9 cellular contexts compared by ENCODE assay signal in the genomic region with DNA sequence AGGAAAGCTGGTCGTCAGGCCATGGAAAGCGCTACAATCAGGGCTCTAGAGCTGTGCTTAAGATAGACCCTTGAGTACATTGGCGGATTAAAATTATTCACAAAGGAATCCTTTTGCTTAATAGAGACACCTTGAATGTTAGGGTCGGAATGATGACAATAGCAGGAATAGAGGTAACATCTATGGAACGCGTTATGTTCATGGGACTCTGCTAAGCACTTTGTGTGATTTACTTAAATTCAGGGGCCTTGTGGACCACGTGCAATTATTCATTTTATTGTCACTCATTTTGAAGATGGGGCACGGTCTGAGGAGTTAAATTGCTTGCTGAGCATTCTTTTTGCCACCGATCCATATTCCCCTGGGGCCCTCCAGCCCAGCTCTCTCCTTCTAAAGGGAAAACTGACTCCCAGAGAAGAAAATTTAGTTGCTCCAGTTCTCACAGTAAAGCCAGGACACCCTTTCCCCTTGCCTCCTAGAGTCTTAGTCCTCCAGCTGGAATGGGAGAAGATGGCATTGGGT. TPM values are rescaled to one million over a fixed set of nuclear protein-coding genes. Genes with fewer than 3 reads are reported as not detected.
DNase-seq lines count a peak whose midpoint lies in the region; ATAC-seq, FAIRE-seq and TF ChIP-seq lines count a peak whose summit lies in the region.
"Had no signal": no experiment of that assay in that cellular context is flagged by ENCODE, and none has a peak within 500 bp of the region (broad histone marks: within the 10 kb centered on the region; RNA-seq: fewer than 3 reads in every experiment).

No MANE protein-coding gene starts in this region.

- H4K20me1 ChIP-seq in keratinocyte (ENCODE audit: control insufficient read depth, extremely low read depth, insufficient read depth, low read length) = peaks cover 16% of the 10 kb centered on the region

- intact Hi-C loops in activated CD4-positive, alpha-beta T cell treated with anti-CD3 and anti-CD28 coated beads for 36 hours (cut with DNase I, micrococcal nuclease) = loop anchor here (1.0 to 5.0 kb wide), 7 partner anchors 28 to 1225 kb away; partner anchors contain the start of genes RARS1 (in 2 of the 2) and SPDL1 (in 2 of the 2)

- H3K27ac ChIP-seq in keratinocyte (ENCODE audit: control insufficient read depth, insufficient read depth, low read length) = peak overlapping the region; percentile 86
- H3K27ac ChIP-seq in thoracic aorta = peak overlapping the region; percentile 84 to 92

- no peaks in the 10 kb centered on the region for H3K9me1 ChIP-seq in keratinocyte (ENCODE audit: control insufficient read depth, extremely low read depth, insufficient read depth, low read length)

- H3K4me1 Mint-ChIP-seq in activated CD4-positive, alpha-beta T cell treated with anti-CD3 and anti-CD28 coated beads for 36 hours = peaks cover 33% of the 10 kb centered on the region
- peaks cover 51% of the 10 kb centered on the region for H3K4me1 Mint-ChIP-seq in activated T-cell treated with anti-CD3 and anti-CD28 coated beads, Interleukin-2, amount 50 U/mL, for 72 hours (ENCODE audit: low read depth)

- H3K27me3 Mint-ChIP-seq in activated CD4-positive, alpha-beta T cell treated with anti-CD3 and anti-CD28 coated beads for 36 hours = no peaks in the 10 kb centered on the region
- peaks cover under 1% of the 10 kb centered on the region for H3K27me3 Mint-ChIP-seq in activated T-cell treated with anti-CD3 and anti-CD28 coated beads, Interleukin-2, amount 50 U/mL, for 72 hours (ENCODE audit: low read depth)

- H2AFZ ChIP-seq in keratinocyte (ENCODE audit: control insufficient read depth, low read length) = peak overlapping the region; percentile 96

- H3K9me3 ChIP-seq in keratinocyte (ENCODE audit: control insufficient read depth, low read depth, low read length) (no peaks in the 10 kb centered on the region), thoracic aorta (no peaks in the 10 kb centered on the region)

- H3K9me3 Mint-ChIP-seq in activated CD4-positive, alpha-beta T cell treated with anti-CD3 and anti-CD28 coated beads for 36 hours (ENCODE audit: low read depth) = no peaks in the 10 kb centered on the region
- peaks cover 0 to 2% of the 10 kb centered on the region in 2 donors for H3K9me3 Mint-ChIP-seq in activated T-cell treated with anti-CD3 and anti-CD28 coated beads, Interleukin-2, amount 50 U/mL, for 72 hours

- no peak for ATAC-seq in activated CD4-positive, alpha-beta T cell treated with anti-CD3 and anti-CD28 coated beads for 36 hours
- ATAC-seq in activated T-cell treated with anti-CD3 and anti-CD28 coated beads, Interleukin-2, amount 50 U/mL, for 72 hours (replicated peaks in 1 of 2) = no peak
- ATAC-seq in thoracic aorta (ENCODE audit: insufficient number of reproducible peaks, low FRiP score, low read depth) = no peak

- peak overlapping the region; percentile 77 to 94 (median 84) for H3K4me3 ChIP-seq in keratinocyte (ENCODE audit: control insufficient read depth in 2 of 3, extremely low read depth in 1 of 3, insufficient read depth in 2 of 3, low read depth in 1 of 3, low read length in 3 of 3)
- H3K4me3 ChIP-seq in thoracic aorta = peak overlapping the region; percentile 95

- POLR2A ChIA-PET in activated CD4-positive, alpha-beta T cell treated with anti-CD3 and anti-CD28 coated beads for 36 hours (lab: Charles Lee) = interaction anchor here (1.0 kb wide), 1 partner anchor 93 kb away, joined by 4 read pairs; the partner anchor contains the start of gene RARS1

- H3K9ac ChIP-seq in keratinocyte (ENCODE audit: control insufficient read depth, extremely low read depth, insufficient read depth, low read length) = peak overlapping the region; percentile 90

- H3K36me3 Mint-ChIP-seq in activated CD4-positive, alpha-beta T cell treated with anti-CD3 and anti-CD28 coated beads for 36 hours (ENCODE audit: low read depth) = peaks cover 18% of the 10 kb centered on the region
- peaks cover 4 to 8% of the 10 kb centered on the region in 2 donors for H3K36me3 Mint-ChIP-seq in activated T-cell treated with anti-CD3 and anti-CD28 coated beads, Interleukin-2, amount 50 U/mL, for 72 hours (ENCODE audit: insufficient read depth in 2 of 2)

- CTCF ChIA-PET in activated CD4-positive, alpha-beta T cell treated with anti-CD3 and anti-CD28 coated beads for 36 hours (lab: Charles Lee) = no interaction called here

- peak overlapping the region; percentile 99 for H3K4me2 ChIP-seq in keratinocyte (ENCODE audit: control insufficient read depth, extremely low read depth, insufficient read depth, low read depth, low read length)

- no peak for DNase-seq in activated CD4-positive, alpha-beta T cell treated with anti-CD3 and anti-CD28 coated beads for 36 hours
- DNase-seq in activated CD4-positive, alpha-beta T cell treated with anti-CD3 and anti-CD28 coated beads for 48 hours = no peak
- DNase-seq in activated T-cell treated with anti-CD3 and anti-CD28 coated beads, Interleukin-2, amount 50 U/mL, for 72 hours = peak in 1 of 2 donors; percentile 9
- DNase-seq in keratinocyte (ENCODE audit: low read depth, low spot score) (no peak), thoracic aorta (ENCODE audit: low spot score) (no peak), NCI-H128 (lab: John Stamatoyannopoulos, UW; ENCODE audit: unreplicated experiment) (no peak), NCI-H1105 treated with DMSO at 0.1 percent for 48 hours (lab: John Stamatoyannopoulos, UW) (no peak), NCI-H187 treated with DMSO at 0.1 percent for 48 hours (lab: John Stamatoyannopoulos, UW) (no peak)

- H3K4me1 ChIP-seq in keratinocyte (ENCODE audit: control insufficient read depth, extremely low read depth, insufficient read depth, low read length) (peaks cover 21% of the 10 kb centered on the region), thoracic aorta (ENCODE audit: control insufficient read depth in 1 of 2, low read depth in 2 of 2) (peaks cover 13 to 35% of the 10 kb centered on the region in 2 donors)

- H3K27ac Mint-ChIP-seq in activated CD4-positive, alpha-beta T cell treated with anti-CD3 and anti-CD28 coated beads for 36 hours = peak overlapping the region; percentile 99
- peak overlapping the region; percentile 98 for H3K27ac Mint-ChIP-seq in activated T-cell treated with anti-CD3 and anti-CD28 coated beads, Interleukin-2, amount 50 U/mL, for 72 hours

- dilution Hi-C loops in keratinocyte (cut with MboI; ENCODE audit: extremely low pct_ligation_motif_present, low sequenced_read_pairs) = no loop called here

- no peaks in the 10 kb centered on the region for H3K27me3 ChIP-seq in keratinocyte (ENCODE audit: control insufficient read depth, extremely low read depth, insufficient read depth, low read length)
- H3K27me3 ChIP-seq in thoracic aorta (replicated peaks; ENCODE audit: insufficient read depth) = no peaks in the 10 kb centered on the region

- FAIRE-seq in keratinocyte (lab: Jason Lieb, UNC) = peak; percentile 23

- H3K79me2 ChIP-seq in keratinocyte (ENCODE audit: control insufficient read depth, insufficient read depth, low read length) = peaks cover 40% of the 10 kb centered on the region

- no peak for TF ChIP-seq CTCF in keratinocyte (optimal IDR thresholded peaks at IDR 0.05 in 1 of 3, IDR thresholded peaks at IDR 0.05 in 1 of 3, conservative IDR thresholded peaks at IDR 0.05 in 1 of 3; ENCODE audit: extremely low read depth in 1 of 3, insufficient read depth in 2 of 3, low read length in 3 of 3)
- TF ChIP-seq CTCF in thoracic aorta (IDR thresholded peaks at IDR 0.05) = no peak

- H3K36me3 ChIP-seq in keratinocyte (ENCODE audit: control insufficient read depth in 2 of 2, extremely low read depth in 1 of 2, insufficient read depth in 2 of 2, low read length in 2 of 2) (peaks cover 0 to 7% of the 10 kb centered on the region in 2 experiments), thoracic aorta (no peaks in the 10 kb centered on the region)

- peak overlapping the region; percentile 91 for H3K4me3 Mint-ChIP-seq in activated CD4-positive, alpha-beta T cell treated with anti-CD3 and anti-CD28 coated beads for 36 hours
- peak overlapping the region; percentile 90 to 94 for H3K4me3 Mint-ChIP-seq in activated T-cell treated with anti-CD3 and anti-CD28 coated beads, Interleukin-2, amount 50 U/mL, for 72 hours

RNA-seq across cellular contexts. Expression of gene PANK3, which starts 0.9 kb away (rescaled TPM):
- 10 to 100 TPM; 33.8 to 56.2 TPM for total RNA-seq in activated CD4-positive, alpha-beta T cell treated with anti-CD3 and anti-CD28 coated beads for 36 hours
- total RNA-seq in activated T-cell treated with anti-CD3 and anti-CD28 coated beads, Interleukin-2, amount 50 U/mL, for 72 hours = 10 to 100 TPM; 48.6 to 52.3 TPM
- 15.6 to 39.6 TPM (median 18.7 TPM) in 3 replicates for polyA plus RNA-seq in keratinocyte
- polyA plus RNA-seq in keratinocyte (2011; ENCODE audit: low read depth) = 54.5 TPM
- 11.5 and 23.0 TPM in 2 replicates for polyA plus RNA-seq in keratinocyte (2011; cell fraction: cytosol; rRNA removed)
- 21.8 and 30.4 TPM in 2 replicates for polyA plus RNA-seq in keratinocyte (2011; cell fraction: nucleus; rRNA removed)
- polyA plus RNA-seq in keratinocyte (2012; ENCODE audit: low replicate concordance) = 21.7 and 29.3 TPM in 2 replicates
- 3.4 to 26.0 TPM (median 14.5 TPM) in 3 replicates for polyA minus RNA-seq in keratinocyte
- 18.0 TPM for polyA minus RNA-seq in keratinocyte (2011; cell fraction: cytosol; rRNA and poly(A)+ RNA removed)
- polyA minus RNA-seq in keratinocyte (2011; cell fraction: nucleus; rRNA and poly(A)+ RNA removed) = 23.0 and 41.3 TPM in 2 replicates
- total RNA-seq in thoracic aorta = 10 to 100 TPM; 24.9 to 39.2 TPM

RNA-seq across cellular contexts. Expression of gene FBLL1, which starts 50.9 kb away (rescaled TPM):
- total RNA-seq in activated CD4-positive, alpha-beta T cell treated with anti-CD3 and anti-CD28 coated beads for 36 hours = not detected
- total RNA-seq in activated T-cell treated with anti-CD3 and anti-CD28 coated beads, Interleukin-2, amount 50 U/mL, for 72 hours = 1 to 10 TPM in 1 of 2 donors, under 1 TPM in 1; 0.37 to 1.6 TPM
- polyA plus RNA-seq in keratinocyte = 0.06 TPM in 1 of 3 replicates, not detected in the others
- not detected for polyA plus RNA-seq in keratinocyte (2011; ENCODE audit: low read depth)
- 0.06 TPM in 1 of 2 replicates, not detected in the other for polyA plus RNA-seq in keratinocyte (2011; cell fraction: cytosol; rRNA removed)
- 0.20 and 0.28 TPM in 2 replicates for polyA plus RNA-seq in keratinocyte (2011; cell fraction: nucleus; rRNA removed)
- polyA plus RNA-seq in keratinocyte (2012; ENCODE audit: low replicate concordance) = not detected in 2 replicates
- 0.26 TPM in 1 of 3 replicates, not detected in the others for polyA minus RNA-seq in keratinocyte
- not detected for polyA minus RNA-seq in keratinocyte (2011; cell fraction: cytosol; rRNA and poly(A)+ RNA removed)
- 1.1 and 1.2 TPM in 2 replicates for polyA minus RNA-seq in keratinocyte (2011; cell fraction: nucleus; rRNA and poly(A)+ RNA removed)
- total RNA-seq in thoracic aorta = not detected
- total RNA-seq: subcutaneous adipose tissue had no signal
